In genomic region chr19:40736661-40737060, GRCh38 we compare ENCODE assay signal across 31 cellular contexts. TPM values are rescaled to one million over a fixed set of nuclear protein-coding genes. Genes with fewer than 3 reads are reported as not detected.
"Had no signal": no experiment of that assay in that cellular context is flagged by ENCODE, and none has a peak within 500 bp of the region (broad histone marks: within the 10 kb centered on the region; RNA-seq: fewer than 3 reads in every experiment).

No MANE protein-coding gene starts in this region.

- H3K4me1 Mint-ChIP-seq: activated CD4-positive, alpha-beta T cell treated with anti-CD3 and anti-CD28 coated beads for 36 hours; activated T-helper 17 cell treated with anti-CD3 and anti-CD28 coated beads, Interleukin-2, amount 50 U/mL, for 72 hours; brain; central memory CD8-positive, alpha-beta T cell; T-cell had no signal

- DNase-seq: activated CD4-positive, alpha-beta memory T cell treated with anti-CD3 and anti-CD28 coated beads, Interleukin-2, amount 10 ng/mL, durations not matched to agents 7 days and 5 days; activated CD4-positive, alpha-beta T cell treated with anti-CD3 and anti-CD28 coated beads for 36 hours; activated CD4-positive, alpha-beta T cell treated with anti-CD3 and anti-CD28 coated beads, Interleukin-2, amount 50 U/mL, for 1 hour; activated gamma-delta T cell; activated naive CD4-positive, alpha-beta T cell treated with anti-CD3 and anti-CD28 coated beads for 36 hours; activated T-cell treated with anti-CD3 and anti-CD28 coated beads for 4 hours; activated T-cell treated with anti-CD3 and anti-CD28 coated beads, Interleukin-2, amount 50 U/mL, for 48 hours; amygdala; KG1; NCI-H1048; NCI-H146; NCI-H187 treated with DMSO at 0.1 percent for 48 hours; NCI-H2081 treated with DMSO at 0.1 percent for 48 hours; NCI-H226; NCI-H526; NCI-H774; T-cell; T-helper 2 cell; T1000; WERI-Rb-1 had no signal

- H3K4me3 Mint-ChIP-seq: activated CD4-positive, alpha-beta memory T cell treated with anti-CD3 and anti-CD28 coated beads, Interleukin-2, amount 10 ng/mL, durations not matched to agents 7 days and 5 days; activated CD4-positive, alpha-beta T cell treated with anti-CD3 and anti-CD28 coated beads for 36 hours; activated naive CD4-positive, alpha-beta T cell treated with anti-CD3 and anti-CD28 coated beads for 36 hours; activated naive CD8-positive, alpha-beta T cell; activated T-helper 17 cell treated with anti-CD3 and anti-CD28 coated beads, Interleukin-2, amount 50 U/mL, for 72 hours; brain; central memory CD8-positive, alpha-beta T cell; T-cell had no signal

- H3K4me3 ChIP-seq: SK-N-MC had no signal

- H3K27me3 Mint-ChIP-seq: activated CD4-positive, alpha-beta memory T cell treated with anti-CD3 and anti-CD28 coated beads, Interleukin-2, amount 10 ng/mL, durations not matched to agents 7 days and 5 days; activated CD4-positive, alpha-beta T cell treated with anti-CD3 and anti-CD28 coated beads for 36 hours; activated naive CD8-positive, alpha-beta T cell; activated T-helper 17 cell treated with anti-CD3 and anti-CD28 coated beads, Interleukin-2, amount 50 U/mL, for 72 hours; brain; central memory CD8-positive, alpha-beta T cell; T-cell had no signal

- ATAC-seq: activated CD4-positive, alpha-beta T cell treated with anti-CD3 and anti-CD28 coated beads for 36 hours; activated T-helper 17 cell treated with anti-CD3 and anti-CD28 coated beads, Interleukin-2, amount 50 U/mL, for 72 hours; Panc1; T-cell had no signal

- H3K9me3 Mint-ChIP-seq: activated CD4-positive, alpha-beta memory T cell treated with anti-CD3 and anti-CD28 coated beads, Interleukin-2, amount 10 ng/mL, durations not matched to agents 7 days and 5 days; activated naive CD4-positive, alpha-beta T cell treated with anti-CD3 and anti-CD28 coated beads for 36 hours; activated T-helper 17 cell treated with anti-CD3 and anti-CD28 coated beads, Interleukin-2, amount 50 U/mL, for 72 hours; brain; central memory CD8-positive, alpha-beta T cell; T-cell had no signal

- H3K27ac ChIP-seq: SK-N-MC, WERI-Rb-1 had no signal

- H3K27ac Mint-ChIP-seq: activated CD4-positive, alpha-beta memory T cell treated with anti-CD3 and anti-CD28 coated beads, Interleukin-2, amount 10 ng/mL, durations not matched to agents 7 days and 5 days; activated CD4-positive, alpha-beta T cell treated with anti-CD3 and anti-CD28 coated beads for 36 hours; activated naive CD4-positive, alpha-beta T cell treated with anti-CD3 and anti-CD28 coated beads for 36 hours; activated naive CD8-positive, alpha-beta T cell; activated T-helper 17 cell treated with anti-CD3 and anti-CD28 coated beads, Interleukin-2, amount 50 U/mL, for 72 hours; brain; T-cell had no signal

RNA-seq across cellular contexts. Expression of gene MIA, which starts 38.7 kb away (rescaled TPM):
- total RNA-seq: activated CD4-positive, alpha-beta memory T cell treated with anti-CD3 and anti-CD28 coated beads, Interleukin-2, amount 10 ng/mL, durations not matched to agents 7 days and 5 days; activated CD8-positive, alpha-beta memory T cell treated with anti-CD3 and anti-CD28 coated beads for 36 hours; activated naive CD4-positive, alpha-beta T cell treated with anti-CD3 and anti-CD28 coated beads for 36 hours; LHCN-M2; M059J; NCI-H460; OCI-LY7 had no signal
